In the genomic region with DNA sequence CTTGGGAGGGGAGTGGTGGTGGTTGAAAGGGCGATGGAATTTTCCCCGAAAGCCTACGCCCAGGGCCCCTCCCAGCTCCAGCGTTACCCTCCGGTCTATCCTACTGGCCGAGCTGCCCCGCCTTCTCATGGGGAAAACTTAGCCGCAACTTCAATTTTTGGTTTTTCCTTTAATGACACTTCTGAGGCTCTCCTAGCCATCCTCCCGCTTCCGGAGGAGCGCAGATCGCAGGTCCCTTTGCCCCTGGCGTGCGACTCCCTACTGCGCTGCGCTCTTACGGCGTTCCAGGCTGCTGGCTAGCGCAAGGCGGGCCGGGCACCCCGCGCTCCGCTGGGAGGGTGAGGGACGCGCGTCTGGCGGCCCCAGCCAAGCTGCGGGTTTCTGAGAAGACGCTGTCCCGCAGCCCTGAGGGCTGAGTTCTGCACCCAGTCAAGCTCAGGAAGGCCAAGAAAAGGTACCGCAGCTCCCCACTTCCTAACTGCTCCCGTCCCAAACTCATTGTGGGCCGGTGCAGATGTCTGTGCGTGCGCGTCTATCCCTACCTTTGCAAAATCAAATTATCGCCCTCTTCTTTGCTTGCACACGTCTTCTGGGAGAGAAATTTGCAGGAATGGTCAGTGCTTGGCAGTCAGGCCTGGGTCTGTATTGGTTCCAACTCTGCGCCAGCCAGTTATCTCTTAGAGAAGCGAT, we compare ENCODE assay signal across 8 cellular contexts. TPM values are rescaled to one million over a fixed set of nuclear protein-coding genes. Genes with fewer than 3 reads are reported as not detected.
DNase-seq lines count a peak whose midpoint lies in the region; ATAC-seq and TF ChIP-seq lines count a peak whose summit lies in the region.

No MANE protein-coding gene starts in this region.

- H3K18ac ChIP-seq in trophoblast cell (ENCODE audit: low read length), result no peak overlapping the region

- no peak overlapping the region for H3K23ac ChIP-seq in trophoblast cell (ENCODE audit: low read length)

- no peak overlapping the region for H2BK5ac ChIP-seq in trophoblast cell (ENCODE audit: low read depth, low read length, poor library complexity)

- POLR2A ChIA-PET in HEK293 (lab: Yijun Ruan, JAX), result interaction anchor here (0.6 to 0.8 kb wide), 2 partner anchors 17 to 121 kb away, joined by 4 read pairs; no protein-coding TSS in a partner anchor

- H3K4ac ChIP-seq in trophoblast cell (ENCODE audit: low read depth, low read length), result no peak overlapping the region

- no peak overlapping the region for H4K8ac ChIP-seq in trophoblast cell (ENCODE audit: low read depth, low read length)

- no peak overlapping the region for H4K91ac ChIP-seq in trophoblast cell (ENCODE audit: low read depth, low read length)

- no peak overlapping the region for H2AK5ac ChIP-seq in trophoblast cell (ENCODE audit: low read length)

- H2AFZ ChIP-seq in trophoblast cell (ENCODE audit: insufficient read depth, low read length, poor library complexity), result peak overlapping the region; percentile 27

- peak; percentile 79 for ATAC-seq in Right ventricle myocardium inferior

- peak overlapping the region; percentile 55; the same call in 1 of the 2 replicates for H3K27ac ChIP-seq in HEK293 (ENCODE audit: extremely low read depth, low read depth, low read length)
- no peak overlapping the region for H3K27ac ChIP-seq in cardiac muscle cell
- H3K27ac ChIP-seq in trophoblast cell (ENCODE audit: low read depth, low read length), result no peak overlapping the region

- H3K9me3 ChIP-seq in HEK293 (ENCODE audit: control insufficient read depth, insufficient read depth, low read depth, low read length) (no peaks in the 10 kb centered on the region), cardiac muscle cell (ENCODE audit: low read depth) (no peaks in the 10 kb centered on the region), trophoblast cell (ENCODE audit: insufficient read depth, low read depth, low read length) (no peaks in the 10 kb centered on the region)

- H3K27me3 ChIP-seq in cardiac muscle cell, result peaks cover 51% of the 10 kb centered on the region
- peaks cover 8% of the 10 kb centered on the region for H3K27me3 ChIP-seq in trophoblast cell (ENCODE audit: insufficient read depth, low read length)

- no peak overlapping the region for H3K9ac ChIP-seq in trophoblast cell (ENCODE audit: low read length)

- intact Hi-C loops in Right ventricle myocardium inferior (cut with DNase I) (no loop called here), cardiac septum (cut with DNase I) (loop anchor here (2.0 kb wide), 1 partner anchor 18 kb away; no protein-coding TSS in a partner anchor)

- DNase-seq in Right ventricle myocardium inferior (ENCODE audit: missing footprints) (peak; percentile 69), cardiac septum (ENCODE audit: low spot score) (no peak), LHCN-M2 (ENCODE audit: low read depth) (peak; percentile 63), cardiac muscle cell (ENCODE audit: low read depth in 1 of 2, low spot score in 1 of 2) (peak; percentile 57 to 75), trophoblast cell (peak; percentile 28 to 64), NCI-H2227 (lab: John Stamatoyannopoulos, UW; ENCODE audit: unreplicated experiment) (no peak)
- DNase-seq in activated effector memory CD4-positive, alpha-beta T cell treated with anti-CD3 and anti-CD28 coated beads, Interleukin-2, amount 50 U/mL, for 16 hours, result peak; percentile 68

- H3K4me1 ChIP-seq in HEK293 (ENCODE audit: control insufficient read depth, insufficient read depth, low read length) (no peaks in the 10 kb centered on the region; the same call in 1 of the 2 replicates), cardiac muscle cell (ENCODE audit: low read depth) (no peaks in the 10 kb centered on the region), trophoblast cell (ENCODE audit: control insufficient read depth in 1 of 2, insufficient read depth in 2 of 2, low read length in 2 of 2) (peaks cover 0 to 4% of the 10 kb centered on the region in 2 experiments)

- H3K4me2 ChIP-seq in trophoblast cell (ENCODE audit: low read length), result peak overlapping the region; percentile 75

- no peaks in the 10 kb centered on the region for H3K79me2 ChIP-seq in trophoblast cell (ENCODE audit: control insufficient read depth, insufficient read depth, low read length, poor library complexity)

- no peak overlapping the region for H2BK12ac ChIP-seq in trophoblast cell (ENCODE audit: low read length)

- H2BK120ac ChIP-seq in trophoblast cell (ENCODE audit: insufficient read depth, low read length, poor library complexity), result no peak overlapping the region

- H3K4me3 ChIP-seq in HEK293 (ENCODE audit: low read depth, low read length), result peak overlapping the region; percentile 73
- peak overlapping the region; percentile 43 for H3K4me3 ChIP-seq in cardiac muscle cell
- peak overlapping the region; percentile 23 for H3K4me3 ChIP-seq in trophoblast cell (ENCODE audit: low read depth, low read length)

- TF ChIP-seq CTCF in HEK293 (tag by site-specific recombination; IDR thresholded peaks at IDR 0.05) (no peak), cardiac muscle cell (IDR thresholded peaks at IDR 0.05; ENCODE audit: low read depth, low read length) (no peak)

- no peak overlapping the region for H3K14ac ChIP-seq in trophoblast cell (ENCODE audit: low read length)

- H3K79me1 ChIP-seq in trophoblast cell (ENCODE audit: low read length), result no peaks in the 10 kb centered on the region

- CTCF ChIA-PET in HEK293 (lab: Yijun Ruan, JAX), result interaction anchor here (0.5 to 0.9 kb wide), 4 partner anchors 23 to 1649 kb away, joined by 3 read pairs; no protein-coding TSS in a partner anchor

- WGBS in trophoblast cell (ENCODE audit: extremely low coverage, insufficient coverage, insufficient read length), result no CpG with 5 or more reads among the region's 41 CpGs

- no peak overlapping the region for H4K12ac ChIP-seq in trophoblast cell (ENCODE audit: low read depth, low read length)

- H3K36me3 ChIP-seq in HEK293 (ENCODE audit: control insufficient read depth in 2 of 2, insufficient read depth in 1 of 2, low read length in 2 of 2) (no peaks in the 10 kb centered on the region), cardiac muscle cell (no peaks in the 10 kb centered on the region), trophoblast cell (ENCODE audit: control insufficient read depth in 1 of 2, insufficient read depth in 2 of 2, low read length in 2 of 2) (no peaks in the 10 kb centered on the region)

TF ChIP-seq in HEK293, 187 proteins besides CTCF, POLR2A, EP300 and RAD21 (continues in another document):
- TF ChIP-seq ZNF571 (tag by site-specific recombination; IDR thresholded peaks at IDR 0.05) (no peak), ZNF354C (tag by site-specific recombination; IDR thresholded peaks at IDR 0.05; ENCODE audit: borderline replicate concordance, low read depth) (no peak), FEZF1 (tag by site-specific recombination; IDR thresholded peaks at IDR 0.05) (no peak), KLF1 (tag by site-specific recombination; IDR thresholded peaks at IDR 0.05) (peak; percentile 74), GFI1B (tag by site-specific recombination; IDR thresholded peaks at IDR 0.05) (no peak), ZBTB48 (tag by site-specific recombination; IDR thresholded peaks at IDR 0.05) (peak; percentile 63), ZNF626 (tag by site-specific recombination; IDR thresholded peaks at IDR 0.05) (no peak), ZNF776 (tag by site-specific recombination; IDR thresholded peaks at IDR 0.05; ENCODE audit: borderline replicate concordance) (no peak), OSR2 (tag by site-specific recombination; IDR thresholded peaks at IDR 0.05) (no peak), ZNF792 (tag by site-specific recombination; IDR thresholded peaks at IDR 0.05) (no peak), ZNF2 (tag by site-specific recombination; IDR thresholded peaks at IDR 0.05) (no peak)
- TF ChIP-seq, protein P1, sequence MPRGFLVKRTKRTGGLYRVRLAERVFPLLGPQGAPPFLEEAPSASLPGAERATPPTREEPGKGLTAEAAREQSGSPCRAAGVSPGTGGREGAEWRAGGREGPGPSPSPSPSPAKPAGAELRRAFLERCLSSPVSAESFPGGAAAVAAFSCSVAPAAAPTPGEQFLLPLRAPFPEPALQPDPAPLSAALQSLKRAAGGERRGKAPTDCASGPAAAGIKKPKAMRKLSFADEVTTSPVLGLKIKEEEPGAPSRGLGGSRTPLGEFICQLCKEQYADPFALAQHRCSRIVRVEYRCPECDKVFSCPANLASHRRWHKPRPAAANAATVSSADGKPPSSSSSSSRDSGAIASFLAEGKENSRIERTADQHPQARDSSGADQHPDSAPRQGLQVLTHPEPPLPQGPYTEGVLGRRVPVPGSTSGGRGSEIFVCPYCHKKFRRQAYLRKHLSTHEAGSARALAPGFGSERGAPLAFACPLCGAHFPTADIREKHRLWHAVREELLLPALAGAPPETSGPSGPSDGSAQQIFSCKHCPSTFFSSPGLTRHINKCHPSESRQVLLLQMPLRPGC (tag by site-specific recombination; IDR thresholded peaks at IDR 0.05), result no peak

RNA-seq across cellular contexts. Expression of a gene that starts 0.5 kb away (rescaled TPM):
- 1.6 TPM for total RNA-seq in Right ventricle myocardium inferior
- total RNA-seq in cardiac septum, result 3.1 TPM
- 6.8 and 8.0 TPM in 2 replicates for total RNA-seq in LHCN-M2 (2014; rRNA removed)
- 2.8 TPM for polyA plus RNA-seq in LHCN-M2 (2012)
- not detected in 2 replicates for total RNA-seq in cardiac muscle cell
- not detected in 2 replicates for polyA plus RNA-seq in cardiac muscle cell
- 0.06 and 0.08 TPM in 2 replicates for polyA plus RNA-seq in trophoblast cell (2013)

Comparison
In these comparisons a context has a peak if more than half of its experiments do, and no peak if none do; other contexts are left out.
1. DNase-seq: peak in Right ventricle myocardium inferior (single experiment), LHCN-M2 (single experiment), activated effector memory CD4-positive, alpha-beta T cell treated with anti-CD3 and anti-CD28 coated beads, Interleukin-2, amount 50 U/mL, for 16 hours (single experiment), cardiac muscle cell (2 of 2) and trophoblast cell (2 of 2); none in cardiac septum (single experiment) and NCI-H2227 (single experiment).
2. H3K4me3 ChIP-seq: peak in every context shown above with its lines; median percentile 73 in HEK293; 43 in cardiac muscle cell; 23 in trophoblast cell.